In the genomic region with DNA sequence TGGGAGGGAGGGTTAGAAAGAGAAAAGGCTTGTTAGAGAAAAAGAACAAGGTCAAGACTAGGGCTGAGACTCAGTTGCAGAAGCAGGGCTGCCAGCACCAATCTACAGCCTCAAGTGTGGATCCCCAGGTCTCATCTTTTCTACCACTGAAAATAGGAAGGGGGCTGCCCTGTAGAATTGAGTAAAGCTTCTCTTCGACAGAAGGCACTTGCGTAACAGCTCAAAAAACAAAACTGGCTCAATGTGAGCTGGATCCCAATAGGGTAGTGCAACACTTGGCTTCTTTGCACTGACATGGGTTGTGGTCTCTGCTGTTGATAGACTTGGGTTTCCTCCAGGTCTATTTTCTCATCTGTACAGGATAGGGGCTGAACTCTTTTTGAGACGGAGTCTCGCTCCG, we compare ENCODE assay signal across 1 cellular context.
A peak's percentile ranks its signal among the peaks of the same experiment; 100 is the strongest.
TF ChIP-seq lines count a peak whose summit lies in the region.

No MANE protein-coding gene starts in this region.

TF ChIP-seq in HepG2, 621 proteins besides CTCF, POLR2A, EP300 and RAD21 (continues in another document):
- TF ChIP-seq CCAR2 (optimal IDR thresholded peaks at IDR 0.05; ENCODE audit: low read depth, low read length) (no peak), POLR2AphosphoS5 (IDR thresholded peaks at IDR 0.05; ENCODE audit: low read depth, low read length) (peak; percentile 45), ZNF629 (CRISPR knock-in tag; conservative IDR thresholded peaks at IDR 0.05) (no peak), RBM22 (optimal IDR thresholded peaks at IDR 0.05; ENCODE audit: low read length) (peak; percentile 35), BCL6 (CRISPR knock-in tag; IDR thresholded peaks at IDR 0.05) (no peak), CBX5 (CRISPR knock-in tag; IDR thresholded peaks at IDR 0.05; ENCODE audit: borderline replicate concordance) (0 out of 2 replicates have a peak, but pooled peaks have one; percentile 32), NFYB (CRISPR knock-in tag; IDR thresholded peaks at IDR 0.05) (no peak), PHB2 (IDR thresholded peaks at IDR 0.05; ENCODE audit: partially characterized antibody) (no peak), TAF1 (CRISPR knock-in tag; IDR thresholded peaks at IDR 0.05) (no peak), CEBPG (CRISPR knock-in tag; IDR thresholded peaks at IDR 0.05) (peak; percentile 64), HNRNPUL1 (IDR thresholded peaks at IDR 0.05; ENCODE audit: low read depth, low read length) (no peak), CENPT (CRISPR knock-in tag; IDR thresholded peaks at IDR 0.05; ENCODE audit: low read depth) (no peak), MEIS2 (CRISPR knock-in tag; IDR thresholded peaks at IDR 0.05) (no peak), ZKSCAN8 (CRISPR knock-in tag; IDR thresholded peaks at IDR 0.05; ENCODE audit: borderline replicate concordance) (no peak), KLF9 (CRISPR knock-in tag; IDR thresholded peaks at IDR 0.05; ENCODE audit: low read depth) (no peak), IKZF1 (IDR thresholded peaks at IDR 0.05) (no peak), ZFP36L1 (CRISPR knock-in tag; IDR thresholded peaks at IDR 0.05) (no peak), FOXA3 (CRISPR knock-in tag; IDR thresholded peaks at IDR 0.05) (no peak), ZNF24 (IDR thresholded peaks at IDR 0.05) (no peak), KDM3A (CRISPR knock-in tag; IDR thresholded peaks at IDR 0.05; ENCODE audit: low read depth) (no peak), ELF3 (CRISPR knock-in tag; IDR thresholded peaks at IDR 0.05) (no peak), NFATC3 (CRISPR knock-in tag; IDR thresholded peaks at IDR 0.05) (no peak), ZFAT (CRISPR knock-in tag; conservative IDR thresholded peaks at IDR 0.05) (no peak), MTF1 (CRISPR knock-in tag; IDR thresholded peaks at IDR 0.05) (no peak), ZNF343 (CRISPR knock-in tag; IDR thresholded peaks at IDR 0.05) (0 out of 2 replicates have a peak, but pooled peaks have one; percentile 35), ZSCAN20 (CRISPR knock-in tag; IDR thresholded peaks at IDR 0.05; ENCODE audit: borderline replicate concordance) (no peak), SALL1 (CRISPR knock-in tag; IDR thresholded peaks at IDR 0.05) (0 out of 2 replicates have a peak, but pooled peaks have one; percentile 12), MTA3 (CRISPR knock-in tag; IDR thresholded peaks at IDR 0.05) (no peak)
- TF ChIP-seq, protein P1, sequence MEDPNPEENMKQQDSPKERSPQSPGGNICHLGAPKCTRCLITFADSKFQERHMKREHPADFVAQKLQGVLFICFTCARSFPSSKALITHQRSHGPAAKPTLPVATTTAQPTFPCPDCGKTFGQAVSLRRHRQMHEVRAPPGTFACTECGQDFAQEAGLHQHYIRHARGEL (CRISPR knock-in tag; IDR thresholded peaks at IDR 0.05), result no peak
- TF ChIP-seq, protein P2, sequence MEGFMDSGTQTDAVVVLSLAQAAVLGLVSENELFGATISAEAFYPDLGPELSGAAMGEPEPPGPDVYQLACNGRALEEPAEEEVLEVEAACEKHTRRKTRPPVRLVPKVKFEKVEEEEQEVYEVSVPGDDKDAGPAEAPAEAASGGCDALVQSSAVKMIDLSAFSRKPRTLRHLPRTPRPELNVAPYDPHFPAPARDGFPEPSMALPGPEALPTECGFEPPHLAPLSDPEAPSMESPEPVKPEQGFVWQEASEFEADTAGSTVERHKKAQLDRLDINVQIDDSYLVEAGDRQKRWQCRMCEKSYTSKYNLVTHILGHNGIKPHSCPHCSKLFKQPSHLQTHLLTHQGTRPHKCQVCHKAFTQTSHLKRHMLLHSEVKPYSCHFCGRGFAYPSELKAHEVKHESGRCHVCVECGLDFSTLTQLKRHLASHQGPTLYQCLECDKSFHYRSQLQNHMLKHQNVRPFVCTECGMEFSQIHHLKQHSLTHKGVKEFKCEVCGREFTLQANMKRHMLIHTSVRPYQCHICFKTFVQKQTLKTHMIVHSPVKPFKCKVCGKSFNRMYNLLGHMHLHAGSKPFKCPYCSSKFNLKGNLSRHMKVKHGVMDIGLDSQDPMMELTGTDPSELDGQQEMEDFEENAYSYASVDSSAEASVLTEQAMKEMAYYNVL (CRISPR knock-in tag; IDR thresholded peaks at IDR 0.05; ENCODE audit: borderline replicate concordance), result no peak
- TF ChIP-seq, protein P3, sequence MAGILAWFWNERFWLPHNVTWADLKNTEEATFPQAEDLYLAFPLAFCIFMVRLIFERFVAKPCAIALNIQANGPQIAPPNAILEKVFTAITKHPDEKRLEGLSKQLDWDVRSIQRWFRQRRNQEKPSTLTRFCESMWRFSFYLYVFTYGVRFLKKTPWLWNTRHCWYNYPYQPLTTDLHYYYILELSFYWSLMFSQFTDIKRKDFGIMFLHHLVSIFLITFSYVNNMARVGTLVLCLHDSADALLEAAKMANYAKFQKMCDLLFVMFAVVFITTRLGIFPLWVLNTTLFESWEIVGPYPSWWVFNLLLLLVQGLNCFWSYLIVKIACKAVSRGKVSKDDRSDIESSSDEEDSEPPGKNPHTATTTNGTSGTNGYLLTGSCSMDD (CRISPR knock-in tag; IDR thresholded peaks at IDR 0.05), result no peak
- TF ChIP-seq, protein P4, sequence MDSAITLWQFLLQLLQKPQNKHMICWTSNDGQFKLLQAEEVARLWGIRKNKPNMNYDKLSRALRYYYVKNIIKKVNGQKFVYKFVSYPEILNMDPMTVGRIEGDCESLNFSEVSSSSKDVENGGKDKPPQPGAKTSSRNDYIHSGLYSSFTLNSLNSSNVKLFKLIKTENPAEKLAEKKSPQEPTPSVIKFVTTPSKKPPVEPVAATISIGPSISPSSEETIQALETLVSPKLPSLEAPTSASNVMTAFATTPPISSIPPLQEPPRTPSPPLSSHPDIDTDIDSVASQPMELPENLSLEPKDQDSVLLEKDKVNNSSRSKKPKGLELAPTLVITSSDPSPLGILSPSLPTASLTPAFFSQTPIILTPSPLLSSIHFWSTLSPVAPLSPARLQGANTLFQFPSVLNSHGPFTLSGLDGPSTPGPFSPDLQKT (CRISPR knock-in tag; IDR thresholded peaks at IDR 0.05; ENCODE audit: borderline replicate concordance), result no peak
- TF ChIP-seq, protein P5, sequence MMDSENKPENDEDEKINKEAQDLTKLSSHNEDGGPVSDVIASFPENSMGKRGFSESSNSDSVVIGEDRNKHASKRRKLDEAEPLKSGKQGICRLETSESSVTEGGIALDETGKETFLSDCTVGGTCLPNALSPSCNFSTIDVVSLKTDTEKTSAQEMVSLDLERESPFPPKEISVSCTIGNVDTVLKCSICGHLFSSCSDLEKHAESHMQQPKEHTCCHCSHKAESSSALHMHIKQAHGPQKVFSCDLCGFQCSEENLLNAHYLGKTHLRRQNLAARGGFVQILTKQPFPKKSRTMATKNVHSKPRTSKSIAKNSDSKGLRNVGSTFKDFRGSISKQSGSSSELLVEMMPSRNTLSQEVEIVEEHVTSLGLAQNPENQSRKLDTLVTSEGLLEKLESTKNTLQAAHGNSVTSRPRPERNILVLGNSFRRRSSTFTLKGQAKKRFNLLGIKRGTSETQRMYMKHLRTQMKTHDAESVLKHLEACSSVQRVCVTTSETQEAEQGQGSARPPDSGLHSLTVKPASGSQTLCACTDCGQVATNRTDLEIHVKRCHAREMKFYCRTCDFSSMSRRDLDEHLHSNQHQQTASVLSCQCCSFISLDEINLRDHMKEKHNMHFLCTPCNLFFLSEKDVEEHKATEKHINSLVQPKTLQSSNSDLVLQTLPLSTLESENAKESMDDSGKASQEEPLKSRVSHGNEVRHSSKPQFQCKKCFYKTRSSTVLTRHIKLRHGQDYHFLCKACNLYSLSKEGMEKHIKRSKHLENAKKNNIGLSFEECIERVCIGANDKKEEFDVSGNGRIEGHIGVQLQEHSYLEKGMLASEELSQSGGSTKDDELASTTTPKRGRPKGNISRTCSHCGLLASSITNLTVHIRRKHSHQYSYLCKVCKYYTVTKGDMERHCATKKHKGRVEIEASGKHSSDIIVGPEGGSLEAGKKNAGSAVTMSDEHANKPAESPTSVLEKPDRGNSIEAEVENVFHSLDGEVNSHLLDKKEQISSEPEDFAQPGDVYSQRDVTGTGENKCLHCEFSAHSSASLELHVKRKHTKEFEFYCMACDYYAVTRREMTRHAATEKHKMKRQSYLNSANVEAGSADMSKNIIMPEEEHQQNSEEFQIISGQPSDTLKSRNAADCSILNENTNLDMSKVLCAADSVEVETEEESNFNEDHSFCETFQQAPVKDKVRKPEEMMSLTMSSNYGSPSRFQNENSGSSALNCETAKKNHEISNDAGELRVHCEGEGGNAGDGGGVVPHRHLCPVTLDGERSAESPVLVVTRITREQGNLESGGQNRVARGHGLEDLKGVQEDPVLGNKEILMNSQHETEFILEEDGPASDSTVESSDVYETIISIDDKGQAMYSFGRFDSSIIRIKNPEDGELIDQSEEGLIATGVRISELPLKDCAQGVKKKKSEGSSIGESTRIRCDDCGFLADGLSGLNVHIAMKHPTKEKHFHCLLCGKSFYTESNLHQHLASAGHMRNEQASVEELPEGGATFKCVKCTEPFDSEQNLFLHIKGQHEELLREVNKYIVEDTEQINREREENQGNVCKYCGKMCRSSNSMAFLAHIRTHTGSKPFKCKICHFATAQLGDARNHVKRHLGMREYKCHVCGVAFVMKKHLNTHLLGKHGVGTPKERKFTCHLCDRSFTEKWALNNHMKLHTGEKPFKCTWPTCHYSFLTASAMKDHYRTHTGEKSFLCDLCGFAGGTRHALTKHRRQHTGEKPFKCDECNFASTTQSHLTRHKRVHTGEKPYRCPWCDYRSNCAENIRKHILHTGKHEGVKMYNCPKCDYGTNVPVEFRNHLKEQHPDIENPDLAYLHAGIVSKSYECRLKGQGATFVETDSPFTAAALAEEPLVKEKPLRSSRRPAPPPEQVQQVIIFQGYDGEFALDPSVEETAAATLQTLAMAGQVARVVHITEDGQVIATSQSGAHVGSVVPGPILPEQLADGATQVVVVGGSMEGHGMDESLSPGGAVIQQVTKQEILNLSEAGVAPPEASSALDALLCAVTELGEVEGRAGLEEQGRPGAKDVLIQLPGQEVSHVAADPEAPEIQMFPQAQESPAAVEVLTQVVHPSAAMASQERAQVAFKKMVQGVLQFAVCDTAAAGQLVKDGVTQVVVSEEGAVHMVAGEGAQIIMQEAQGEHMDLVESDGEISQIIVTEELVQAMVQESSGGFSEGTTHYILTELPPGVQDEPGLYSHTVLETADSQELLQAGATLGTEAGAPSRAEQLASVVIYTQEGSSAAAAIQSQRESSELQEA (CRISPR knock-in tag; IDR thresholded peaks at IDR 0.05; ENCODE audit: not compliant biosample characterization), result no peak
- TF ChIP-seq, protein P6, sequence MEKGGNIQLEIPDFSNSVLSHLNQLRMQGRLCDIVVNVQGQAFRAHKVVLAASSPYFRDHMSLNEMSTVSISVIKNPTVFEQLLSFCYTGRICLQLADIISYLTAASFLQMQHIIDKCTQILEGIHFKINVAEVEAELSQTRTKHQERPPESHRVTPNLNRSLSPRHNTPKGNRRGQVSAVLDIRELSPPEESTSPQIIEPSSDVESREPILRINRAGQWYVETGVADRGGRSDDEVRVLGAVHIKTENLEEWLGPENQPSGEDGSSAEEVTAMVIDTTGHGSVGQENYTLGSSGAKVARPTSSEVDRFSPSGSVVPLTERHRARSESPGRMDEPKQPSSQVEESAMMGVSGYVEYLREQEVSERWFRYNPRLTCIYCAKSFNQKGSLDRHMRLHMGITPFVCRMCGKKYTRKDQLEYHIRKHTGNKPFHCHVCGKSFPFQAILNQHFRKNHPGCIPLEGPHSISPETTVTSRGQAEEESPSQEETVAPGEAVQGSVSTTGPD (CRISPR knock-in tag; IDR thresholded peaks at IDR 0.05), result no peak
- TF ChIP-seq, protein P7, sequence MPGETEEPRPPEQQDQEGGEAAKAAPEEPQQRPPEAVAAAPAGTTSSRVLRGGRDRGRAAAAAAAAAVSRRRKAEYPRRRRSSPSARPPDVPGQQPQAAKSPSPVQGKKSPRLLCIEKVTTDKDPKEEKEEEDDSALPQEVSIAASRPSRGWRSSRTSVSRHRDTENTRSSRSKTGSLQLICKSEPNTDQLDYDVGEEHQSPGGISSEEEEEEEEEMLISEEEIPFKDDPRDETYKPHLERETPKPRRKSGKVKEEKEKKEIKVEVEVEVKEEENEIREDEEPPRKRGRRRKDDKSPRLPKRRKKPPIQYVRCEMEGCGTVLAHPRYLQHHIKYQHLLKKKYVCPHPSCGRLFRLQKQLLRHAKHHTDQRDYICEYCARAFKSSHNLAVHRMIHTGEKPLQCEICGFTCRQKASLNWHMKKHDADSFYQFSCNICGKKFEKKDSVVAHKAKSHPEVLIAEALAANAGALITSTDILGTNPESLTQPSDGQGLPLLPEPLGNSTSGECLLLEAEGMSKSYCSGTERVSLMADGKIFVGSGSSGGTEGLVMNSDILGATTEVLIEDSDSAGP (CRISPR knock-in tag; IDR thresholded peaks at IDR 0.05; ENCODE audit: borderline replicate concordance), result no peak
- TF ChIP-seq, protein P8, sequence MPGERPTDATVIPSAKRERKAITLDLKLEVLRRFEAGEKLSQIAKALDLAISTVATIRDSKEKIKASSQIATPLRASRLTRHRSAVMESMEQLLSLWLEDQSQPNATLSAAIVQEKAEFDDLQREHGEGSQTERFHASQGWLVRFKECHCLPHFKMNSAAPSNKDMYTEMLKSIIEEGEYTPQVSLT (CRISPR knock-in tag; IDR thresholded peaks at IDR 0.05; ENCODE audit: borderline replicate concordance, low read depth), result no peak
- TF ChIP-seq, protein P9, sequence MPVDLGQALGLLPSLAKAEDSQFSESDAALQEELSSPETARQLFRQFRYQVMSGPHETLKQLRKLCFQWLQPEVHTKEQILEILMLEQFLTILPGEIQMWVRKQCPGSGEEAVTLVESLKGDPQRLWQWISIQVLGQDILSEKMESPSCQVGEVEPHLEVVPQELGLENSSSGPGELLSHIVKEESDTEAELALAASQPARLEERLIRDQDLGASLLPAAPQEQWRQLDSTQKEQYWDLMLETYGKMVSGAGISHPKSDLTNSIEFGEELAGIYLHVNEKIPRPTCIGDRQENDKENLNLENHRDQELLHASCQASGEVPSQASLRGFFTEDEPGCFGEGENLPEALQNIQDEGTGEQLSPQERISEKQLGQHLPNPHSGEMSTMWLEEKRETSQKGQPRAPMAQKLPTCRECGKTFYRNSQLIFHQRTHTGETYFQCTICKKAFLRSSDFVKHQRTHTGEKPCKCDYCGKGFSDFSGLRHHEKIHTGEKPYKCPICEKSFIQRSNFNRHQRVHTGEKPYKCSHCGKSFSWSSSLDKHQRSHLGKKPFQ (CRISPR knock-in tag; IDR thresholded peaks at IDR 0.05; ENCODE audit: insufficient replicate concordance), result no peak
- TF ChIP-seq, protein P10, sequence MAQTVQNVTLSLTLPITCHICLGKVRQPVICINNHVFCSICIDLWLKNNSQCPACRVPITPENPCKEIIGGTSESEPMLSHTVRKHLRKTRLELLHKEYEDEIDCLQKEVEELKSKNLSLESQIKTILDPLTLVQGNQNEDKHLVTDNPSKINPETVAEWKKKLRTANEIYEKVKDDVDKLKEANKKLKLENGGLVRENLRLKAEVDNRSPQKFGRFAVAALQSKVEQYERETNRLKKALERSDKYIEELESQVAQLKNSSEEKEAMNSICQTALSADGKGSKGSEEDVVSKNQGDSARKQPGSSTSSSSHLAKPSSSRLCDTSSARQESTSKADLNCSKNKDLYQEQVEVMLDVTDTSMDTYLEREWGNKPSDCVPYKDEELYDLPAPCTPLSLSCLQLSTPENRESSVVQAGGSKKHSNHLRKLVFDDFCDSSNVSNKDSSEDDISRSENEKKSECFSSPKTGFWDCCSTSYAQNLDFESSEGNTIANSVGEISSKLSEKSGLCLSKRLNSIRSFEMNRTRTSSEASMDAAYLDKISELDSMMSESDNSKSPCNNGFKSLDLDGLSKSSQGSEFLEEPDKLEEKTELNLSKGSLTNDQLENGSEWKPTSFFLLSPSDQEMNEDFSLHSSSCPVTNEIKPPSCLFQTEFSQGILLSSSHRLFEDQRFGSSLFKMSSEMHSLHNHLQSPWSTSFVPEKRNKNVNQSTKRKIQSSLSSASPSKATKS (CRISPR knock-in tag; IDR thresholded peaks at IDR 0.05), result no peak
